ENCODE assay signal across 1 cellular context in the genomic region with DNA sequence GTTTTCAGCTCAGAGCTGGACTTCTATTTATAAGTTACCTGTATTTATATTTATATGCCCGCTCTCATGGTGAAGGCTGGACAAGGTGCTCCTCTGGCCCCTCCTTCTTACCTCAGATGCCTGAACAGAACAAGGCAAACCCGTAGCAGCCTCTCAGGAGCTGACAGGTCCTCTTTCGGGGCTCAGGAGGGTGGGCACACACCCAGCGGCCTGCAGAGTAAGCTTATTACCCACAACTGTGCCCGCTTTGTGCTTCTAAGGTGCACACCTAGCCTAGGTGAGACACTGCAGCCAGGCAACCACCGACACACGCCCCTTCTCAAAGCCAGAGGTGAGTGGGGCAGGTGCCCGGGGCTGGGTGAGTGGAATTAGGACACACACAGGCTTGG.
A peak's percentile ranks its signal among the peaks of the same experiment; 100 is the strongest.
TF ChIP-seq lines count a peak whose summit lies in the region.

No MANE protein-coding gene starts in this region.

TF ChIP-seq in HepG2, 621 proteins besides CTCF, POLR2A, EP300 and RAD21 (continued from another document):
- TF ChIP-seq, protein P1, sequence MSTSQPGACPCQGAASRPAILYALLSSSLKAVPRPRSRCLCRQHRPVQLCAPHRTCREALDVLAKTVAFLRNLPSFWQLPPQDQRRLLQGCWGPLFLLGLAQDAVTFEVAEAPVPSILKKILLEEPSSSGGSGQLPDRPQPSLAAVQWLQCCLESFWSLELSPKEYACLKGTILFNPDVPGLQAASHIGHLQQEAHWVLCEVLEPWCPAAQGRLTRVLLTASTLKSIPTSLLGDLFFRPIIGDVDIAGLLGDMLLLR (CRISPR knock-in tag; IDR thresholded peaks at IDR 0.05): no peak; the same call in 1 of the 2 replicates
- TF ChIP-seq ATF7-NPFF (CRISPR knock-in tag; IDR thresholded peaks at IDR 0.05; ENCODE audit: low read depth): 0 out of 2 replicates have a peak, but pooled peaks have one; percentile 15
- TF ChIP-seq ZNF761 (CRISPR knock-in tag; conservative IDR thresholded peaks at IDR 0.05): no peak
- no peak for TF ChIP-seq GFI1 (CRISPR knock-in tag; IDR thresholded peaks at IDR 0.05; ENCODE audit: borderline replicate concordance)
- TF ChIP-seq ZNF567 (CRISPR knock-in tag; IDR thresholded peaks at IDR 0.05; ENCODE audit: borderline replicate concordance): 0 out of 2 replicates have a peak, but pooled peaks have one; percentile 11
- TF ChIP-seq, protein P2, sequence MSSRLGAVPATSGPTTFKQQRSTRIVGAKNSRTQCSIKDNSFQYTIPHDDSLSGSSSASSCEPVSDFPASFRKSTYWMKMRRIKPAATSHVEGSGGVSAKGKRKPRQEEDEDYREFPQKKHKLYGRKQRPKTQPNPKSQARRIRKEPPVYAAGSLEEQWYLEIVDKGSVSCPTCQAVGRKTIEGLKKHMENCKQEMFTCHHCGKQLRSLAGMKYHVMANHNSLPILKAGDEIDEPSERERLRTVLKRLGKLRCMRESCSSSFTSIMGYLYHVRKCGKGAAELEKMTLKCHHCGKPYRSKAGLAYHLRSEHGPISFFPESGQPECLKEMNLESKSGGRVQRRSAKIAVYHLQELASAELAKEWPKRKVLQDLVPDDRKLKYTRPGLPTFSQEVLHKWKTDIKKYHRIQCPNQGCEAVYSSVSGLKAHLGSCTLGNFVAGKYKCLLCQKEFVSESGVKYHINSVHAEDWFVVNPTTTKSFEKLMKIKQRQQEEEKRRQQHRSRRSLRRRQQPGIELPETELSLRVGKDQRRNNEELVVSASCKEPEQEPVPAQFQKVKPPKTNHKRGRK (CRISPR knock-in tag; IDR thresholded peaks at IDR 0.05): no peak
- TF ChIP-seq ZNF83 (CRISPR knock-in tag; IDR thresholded peaks at IDR 0.05; ENCODE audit: borderline replicate concordance): no peak
- no peak for TF ChIP-seq HDAC2 (CRISPR knock-in tag; IDR thresholded peaks at IDR 0.05)
- TF ChIP-seq MYC (CRISPR knock-in tag; IDR thresholded peaks at IDR 0.05; ENCODE audit: borderline replicate concordance): no peak
- TF ChIP-seq, protein P3, sequence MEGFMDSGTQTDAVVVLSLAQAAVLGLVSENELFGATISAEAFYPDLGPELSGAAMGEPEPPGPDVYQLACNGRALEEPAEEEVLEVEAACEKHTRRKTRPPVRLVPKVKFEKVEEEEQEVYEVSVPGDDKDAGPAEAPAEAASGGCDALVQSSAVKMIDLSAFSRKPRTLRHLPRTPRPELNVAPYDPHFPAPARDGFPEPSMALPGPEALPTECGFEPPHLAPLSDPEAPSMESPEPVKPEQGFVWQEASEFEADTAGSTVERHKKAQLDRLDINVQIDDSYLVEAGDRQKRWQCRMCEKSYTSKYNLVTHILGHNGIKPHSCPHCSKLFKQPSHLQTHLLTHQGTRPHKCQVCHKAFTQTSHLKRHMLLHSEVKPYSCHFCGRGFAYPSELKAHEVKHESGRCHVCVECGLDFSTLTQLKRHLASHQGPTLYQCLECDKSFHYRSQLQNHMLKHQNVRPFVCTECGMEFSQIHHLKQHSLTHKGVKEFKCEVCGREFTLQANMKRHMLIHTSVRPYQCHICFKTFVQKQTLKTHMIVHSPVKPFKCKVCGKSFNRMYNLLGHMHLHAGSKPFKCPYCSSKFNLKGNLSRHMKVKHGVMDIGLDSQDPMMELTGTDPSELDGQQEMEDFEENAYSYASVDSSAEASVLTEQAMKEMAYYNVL (CRISPR knock-in tag; IDR thresholded peaks at IDR 0.05; ENCODE audit: borderline replicate concordance): no peak
- no peak for TF ChIP-seq MAFG (CRISPR knock-in tag; IDR thresholded peaks at IDR 0.05)
- TF ChIP-seq, protein P4, sequence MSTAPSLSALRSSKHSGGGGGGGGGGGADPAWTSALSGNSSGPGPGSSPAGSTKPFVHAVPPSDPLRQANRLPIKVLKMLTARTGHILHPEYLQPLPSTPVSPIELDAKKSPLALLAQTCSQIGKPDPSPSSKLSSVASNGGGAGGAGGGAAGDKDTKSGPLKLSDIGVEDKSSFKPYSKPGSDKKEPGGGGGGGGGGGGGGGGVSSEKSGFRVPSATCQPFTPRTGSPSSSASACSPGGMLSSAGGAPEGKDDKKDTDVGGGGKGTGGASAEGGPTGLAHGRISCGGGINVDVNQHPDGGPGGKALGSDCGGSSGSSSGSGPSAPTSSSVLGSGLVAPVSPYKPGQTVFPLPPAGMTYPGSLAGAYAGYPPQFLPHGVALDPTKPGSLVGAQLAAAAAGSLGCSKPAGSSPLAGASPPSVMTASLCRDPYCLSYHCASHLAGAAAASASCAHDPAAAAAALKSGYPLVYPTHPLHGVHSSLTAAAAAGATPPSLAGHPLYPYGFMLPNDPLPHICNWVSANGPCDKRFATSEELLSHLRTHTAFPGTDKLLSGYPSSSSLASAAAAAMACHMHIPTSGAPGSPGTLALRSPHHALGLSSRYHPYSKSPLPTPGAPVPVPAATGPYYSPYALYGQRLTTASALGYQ (CRISPR knock-in tag; IDR thresholded peaks at IDR 0.05): no peak
